In the genomic region with DNA sequence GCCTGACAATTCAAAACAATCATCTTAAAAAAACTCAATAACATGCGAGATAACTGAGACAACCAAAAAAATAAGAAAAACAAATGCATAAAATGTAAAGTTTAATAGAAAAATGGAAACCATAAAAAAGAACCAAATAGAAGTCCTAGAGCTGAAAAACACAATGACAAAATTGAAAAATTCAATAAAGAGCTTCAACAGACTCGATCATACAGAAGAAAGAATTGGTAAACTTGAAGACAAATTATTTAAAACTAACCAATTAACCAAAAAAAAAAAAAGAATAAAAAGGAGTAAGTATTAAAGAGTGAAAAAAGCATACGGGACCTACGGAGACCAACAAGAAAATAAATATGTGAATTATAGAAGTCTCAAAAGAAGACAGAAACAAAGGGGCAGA, we compare ENCODE assay signal across 20 cellular contexts. TPM values are rescaled to one million over a fixed set of nuclear protein-coding genes. Genes with fewer than 3 reads are reported as not detected.
A peak's percentile ranks its signal among the peaks of the same experiment; 100 is the strongest.
DNase-seq lines count a peak whose midpoint lies in the region; ATAC-seq, FAIRE-seq and TF ChIP-seq lines count a peak whose summit lies in the region.
"Had no signal": no experiment of that assay in that cellular context is flagged by ENCODE, and none has a peak within 500 bp of the region (broad histone marks: within the 10 kb centered on the region; RNA-seq: fewer than 3 reads in every experiment).

No MANE protein-coding gene starts in this region.

- no peaks in the 10 kb centered on the region for H3K9me1 ChIP-seq in K562 (ENCODE audit: control insufficient read depth, insufficient read depth, low read length)

- in situ Hi-C loops in K562 (cut with MboI): no loop called here

- no peaks in the 10 kb centered on the region for H3K4me1 ChIP-seq in HEK293 (ENCODE audit: control insufficient read depth, insufficient read depth, low read length)
- H3K4me1 ChIP-seq in K562 (replicated peaks in 1 of 2; ENCODE audit: control insufficient read depth in 2 of 2, insufficient read depth in 2 of 2, low read length in 2 of 2): no peaks in the 10 kb centered on the region
- no peaks in the 10 kb centered on the region for H3K4me1 ChIP-seq in kidney (ENCODE audit: control insufficient read depth in 1 of 2, insufficient read depth in 1 of 2, low read depth in 1 of 2, low read length in 2 of 2)
- no peaks in the 10 kb centered on the region for H3K4me1 ChIP-seq in breast epithelium
- H3K4me1 ChIP-seq: A549, BE2C had no signal

- TF ChIP-seq EP300 in K562 (IDR thresholded peaks at IDR 0.05; ENCODE audit: low read length): no peak

- no peak overlapping the region for H3K4me2 ChIP-seq in K562 (ENCODE audit: insufficient read depth, low read length)
- H3K4me2 ChIP-seq: A549, GM23338 had no signal

- no peak for ATAC-seq in K562
- ATAC-seq in stimulated activated naive B cell treated with anti-CD40 and anti-IgM and Interleukin-4, amounts not matched to agents 10 μg/mL and 1 μg/mL and 100 μg/mL, for 72 hours (replicated peaks): no peak
- ATAC-seq: A549; CD8-positive, alpha-beta T cell; GM23338 had no signal

- TF ChIP-seq RAD21 in K562 (CRISPR knock-in tag; conservative IDR thresholded peaks at IDR 0.05 in 1 of 2, IDR thresholded peaks at IDR 0.05 in 1 of 2): no peak

- no TSS peak for BruUV-seq in K562 (replicated peaks; lab: Mats Ljungman, UMichigan)

- intact Hi-C loops in K562 (cut with micrococcal nuclease) (no loop called here), kidney (cut with DNase I) (no loop called here), breast epithelium (cut with DNase I; ENCODE audit: low total_unique reads) (no loop called here)

- peaks cover 13 to 15% of the 10 kb centered on the region in 2 donors for H3K4me1 Mint-ChIP-seq in stimulated activated naive B cell treated with anti-CD40 and anti-IgM and Interleukin-4, amounts not matched to agents 10 μg/mL and 1 μg/mL and 100 μg/mL, for 72 hours

- H3K27me3 ChIP-seq in K562 (ENCODE audit: control insufficient read depth in 2 of 2, insufficient read depth in 2 of 2, low read length in 2 of 2) (no peaks in the 10 kb centered on the region), breast epithelium (no peaks in the 10 kb centered on the region)
- H3K27me3 ChIP-seq: BE2C had no signal

- no peaks in the 10 kb centered on the region for H4K20me1 ChIP-seq in K562 (replicated peaks; ENCODE audit: control insufficient read depth, insufficient read depth, low read length)

- POLR2A ChIA-PET in HEK293 (lab: Yijun Ruan, JAX) (no interaction called here), K562 (lab: Yijun Ruan, JAX) (no interaction called here)

- TF ChIP-seq CTCF in HEK293 (tag by site-specific recombination; IDR thresholded peaks at IDR 0.05): no peak
- no peak for TF ChIP-seq CTCF in K562 (IDR thresholded peaks at IDR 0.05 in 2 of 3, conservative IDR thresholded peaks at IDR 0.05 in 1 of 3; ENCODE audit: insufficient read depth in 2 of 3, low read depth in 1 of 3, low read length in 3 of 3)
- TF ChIP-seq CTCF in kidney (IDR thresholded peaks at IDR 0.05; ENCODE audit: borderline replicate concordance, extremely low read depth, insufficient read depth): no peak
- TF ChIP-seq CTCF in breast epithelium (IDR thresholded peaks at IDR 0.05): no peak

- DNase-seq in K562 (ENCODE audit: extremely low read depth in 1 of 4, low spot score in 3 of 4) (no peak), kidney (no peak), breast epithelium (ENCODE audit: low spot score in 2 of 2) (no peak), NCI-H2171 (lab: John Stamatoyannopoulos, UW) (no peak)
- no peak for DNase-seq in stimulated activated naive B cell treated with anti-CD40 and anti-IgM and Interleukin-4, amounts not matched to agents 10 μg/mL and 1 μg/mL and 100 μg/mL, for 72 hours
- DNase-seq: BE2C; CD8-positive, alpha-beta T cell; COR-L47; DMS153; DMS79 treated with DMSO at 0.1 percent for 48 hours; EL; GDM1; H7 had no signal

- CTCF ChIA-PET in HEK293 (lab: Yijun Ruan, JAX): interaction anchor here (0.9 kb wide), 1 partner anchor 116 kb away, joined by 3 read pairs; no protein-coding TSS in a partner anchor
- CTCF ChIA-PET in K562 (lab: Yijun Ruan, JAX; ENCODE audit: low intra/inter-chr PET ratio): no interaction called here

- H2AFZ ChIP-seq in K562 (ENCODE audit: low read depth, low read length): no peak overlapping the region
- H2AFZ ChIP-seq: GM23338 had no signal

- no peak overlapping the region for H3K27ac Mint-ChIP-seq in stimulated activated naive B cell treated with anti-CD40 and anti-IgM and Interleukin-4, amounts not matched to agents 10 μg/mL and 1 μg/mL and 100 μg/mL, for 72 hours
- H3K27ac Mint-ChIP-seq: CD8-positive, alpha-beta T cell; GM23338 had no signal

- no peaks in the 10 kb centered on the region for H3K36me3 ChIP-seq in HEK293 (ENCODE audit: control insufficient read depth in 2 of 2, insufficient read depth in 1 of 2, low read length in 2 of 2)
- H3K36me3 ChIP-seq in K562 (ENCODE audit: control insufficient read depth, insufficient read depth, low read length): no peaks in the 10 kb centered on the region
- no peaks in the 10 kb centered on the region for H3K36me3 ChIP-seq in kidney (ENCODE audit: control insufficient read depth in 1 of 2, insufficient read depth in 2 of 2, low read length in 2 of 2)
- H3K36me3 ChIP-seq in breast epithelium: no peaks in the 10 kb centered on the region
- H3K36me3 ChIP-seq: BE2C had no signal

- H3K79me2 ChIP-seq in K562 (ENCODE audit: control insufficient read depth, insufficient read depth, low read length): no peaks in the 10 kb centered on the region

- no peak overlapping the region for H3K4me3 Mint-ChIP-seq in stimulated activated naive B cell treated with anti-CD40 and anti-IgM and Interleukin-4, amounts not matched to agents 10 μg/mL and 1 μg/mL and 100 μg/mL, for 72 hours
- H3K4me3 Mint-ChIP-seq: CD8-positive, alpha-beta T cell; GM23338 had no signal

- TF ChIP-seq POLR2A in K562 (conservative IDR thresholded peaks at IDR 0.05): no peak
- TF ChIP-seq POLR2A in breast epithelium (IDR thresholded peaks at IDR 0.05): no peak

- no peak overlapping the region for H3K27ac ChIP-seq in HEK293 (ENCODE audit: extremely low read depth, low read depth, low read length)
- no peak overlapping the region for H3K27ac ChIP-seq in K562 (ENCODE audit: extremely low read depth, low read depth, low read length)
- no peak overlapping the region for H3K27ac ChIP-seq in kidney (ENCODE audit: low read depth in 2 of 2, low read length in 2 of 2)
- H3K27ac ChIP-seq in breast epithelium: no peak overlapping the region
- H3K27ac ChIP-seq: A549, C4-2B had no signal

- no peak overlapping the region for H3K9ac ChIP-seq in K562 (ENCODE audit: insufficient read depth in 1 of 2, low read depth in 2 of 2, low read length in 2 of 2)
- H3K9ac ChIP-seq in kidney (ENCODE audit: low read length in 2 of 2): no peak overlapping the region

- no peaks in the 10 kb centered on the region for H3K27me3 Mint-ChIP-seq in stimulated activated naive B cell treated with anti-CD40 and anti-IgM and Interleukin-4, amounts not matched to agents 10 μg/mL and 1 μg/mL and 100 μg/mL, for 72 hours

- WGBS in K562 (ENCODE audit: insufficient coverage, low coverage, missing lambda C conversion rate): 53% methylated on average over 4 of the region's 4 CpGs

- peaks cover 21 to 59% of the 10 kb centered on the region in 2 donors for H3K36me3 Mint-ChIP-seq in stimulated activated naive B cell treated with anti-CD40 and anti-IgM and Interleukin-4, amounts not matched to agents 10 μg/mL and 1 μg/mL and 100 μg/mL, for 72 hours

- H3K9me3 ChIP-seq in HEK293 (ENCODE audit: control insufficient read depth, insufficient read depth, low read depth, low read length): no peaks in the 10 kb centered on the region
- H3K9me3 ChIP-seq in K562 (replicated peaks; ENCODE audit: control insufficient read depth, insufficient read depth, low read depth, low read length): no peaks in the 10 kb centered on the region; the same call in 1 of the 2 replicates
- H3K9me3 ChIP-seq in kidney (ENCODE audit: control insufficient read depth in 1 of 2, low read length in 2 of 2): peaks cover 0 to 5% of the 10 kb centered on the region in 2 donors
- H3K9me3 ChIP-seq in breast epithelium: peaks cover 10 to 23% of the 10 kb centered on the region in 2 donors

- H3K9me3 Mint-ChIP-seq in stimulated activated naive B cell treated with anti-CD40 and anti-IgM and Interleukin-4, amounts not matched to agents 10 μg/mL and 1 μg/mL and 100 μg/mL, for 72 hours: peaks cover 11 to 19% of the 10 kb centered on the region in 2 donors

- no peak overlapping the region for H3K4me3 ChIP-seq in HEK293 (ENCODE audit: low read depth, low read length)
- H3K4me3 ChIP-seq in K562: no peak overlapping the region
- H3K4me3 ChIP-seq in kidney (ENCODE audit: low read length in 2 of 2): no peak overlapping the region
- H3K4me3 ChIP-seq in breast epithelium: no peak overlapping the region
- H3K4me3 ChIP-seq: A549, GM23338 had no signal

- FAIRE-seq in A204.1 (lab: Jason Lieb, UNC): peak; percentile 68
- FAIRE-seq in K562 (lab: Jason Lieb, UNC): no peak
- FAIRE-seq in kidney (lab: Jason Lieb, UNC): peak; percentile 39
- FAIRE-seq: A549, D721Med, HTR-8/SVneo had no signal

TF ChIP-seq in HEK293, 187 proteins besides CTCF, POLR2A, EP300 and RAD21 (continues in another document):
- TF ChIP-seq ZFP69B (tag by site-specific recombination; IDR thresholded peaks at IDR 0.05) (no peak), ZNF664 (tag by site-specific recombination; IDR thresholded peaks at IDR 0.05) (no peak)

TF ChIP-seq in K562, 482 proteins besides CTCF, POLR2A, EP300 and RAD21 (continues in another document):
- TF ChIP-seq CBX3 (IDR thresholded peaks at IDR 0.05; ENCODE audit: borderline replicate concordance in 1 of 2, low read length in 2 of 2): peak in 1 of 2 experiments; percentile 15; a peak in 1 of 3 replicates

RNA-seq across cellular contexts. Expression of gene GPC1, which starts 37.7 kb away (rescaled TPM):
- 0.90 and 3.6 TPM in 2 replicates for total RNA-seq in K562 (2011; cell fraction: chromatin; rRNA removed; ENCODE audit: low replicate concordance)
- 3.3 and 3.7 TPM in 2 replicates for total RNA-seq in K562 (2011; cell fraction: nucleolus; rRNA removed)
- total RNA-seq in K562 (2011; cell fraction: nucleoplasm; rRNA removed): 0.95 and 1.2 TPM in 2 replicates
- total RNA-seq in K562 (2014; rRNA removed): 0.24 TPM in 1 of 2 replicates, not detected in the other
- total RNA-seq in K562 (2014; rRNA removed; fragmentation: Illumina TruSeq; extraction: Trizol): 0.07 and 0.26 TPM in 2 replicates
- 0.11 and 0.14 TPM in 2 replicates for total RNA-seq in K562 (2015; rRNA removed; fragmentation: Illumina TruSeq; extraction: Trizol)
- 0.78 and 0.82 TPM in 2 replicates for total RNA-seq in K562 (2021)
- polyA plus RNA-seq in K562 (2011; rRNA removed): 0.13 and 0.30 TPM in 2 replicates
- 0.13 and 0.57 TPM in 2 replicates for polyA plus RNA-seq in K562 (2011; cell fraction: cytosol; rRNA removed)
- 0.60 and 1.4 TPM in 2 replicates for polyA plus RNA-seq in K562 (2011; cell fraction: nucleus; rRNA removed)
- 0.39 and 0.80 TPM in 2 replicates for polyA plus RNA-seq in K562 (2012)
- polyA plus RNA-seq in K562 (2014; fragmentation: Illumina TruSeq; extraction: Trizol): 0.15 and 0.37 TPM in 2 replicates
- polyA plus RNA-seq in K562 (2014; fragmentation: Nextera tagmentation; extraction: Ambion mirVana): not detected
- 0.08 and 0.32 TPM in 2 replicates for polyA plus RNA-seq in K562 (2014; rRNA removed)
- polyA minus RNA-seq in K562 (2011; rRNA and poly(A)+ RNA removed): 0.25 and 0.36 TPM in 2 replicates
- 0.29 and 1.6 TPM in 2 replicates for polyA minus RNA-seq in K562 (2011; cell fraction: cytosol; rRNA and poly(A)+ RNA removed)
- polyA minus RNA-seq in K562 (2011; cell fraction: nucleus; rRNA and poly(A)+ RNA removed): 1.2 and 1.3 TPM in 2 replicates
- 124 TPM for total RNA-seq in kidney
- 18.4 TPM for polyA plus RNA-seq in kidney (ENCODE audit: insufficient read depth, low read depth, low replicate concordance)
- 10 to 100 TPM; 13.8 to 56.3 (median 21.0) TPM for total RNA-seq in breast epithelium
